Comparison of ENCODE assay signal across 16 cellular contexts in the genomic region with DNA sequence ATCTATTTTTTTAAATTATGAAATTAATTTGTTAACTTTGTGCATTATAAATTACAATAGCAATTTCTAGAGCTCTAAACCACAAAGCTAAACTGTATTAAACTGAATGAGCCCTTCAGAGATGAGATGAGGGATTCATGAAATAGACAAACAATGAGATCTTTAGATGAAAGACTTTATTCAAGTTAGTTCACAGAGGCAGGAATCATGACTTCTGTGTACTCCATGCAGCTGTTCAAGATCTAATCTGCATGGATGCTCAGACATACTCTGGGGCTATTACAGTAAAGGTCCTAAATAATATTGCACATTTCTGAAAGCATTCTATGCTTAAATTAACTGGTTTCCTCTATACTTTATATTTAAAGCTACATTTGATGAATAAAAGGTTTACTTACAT.
DNase-seq lines count a peak whose midpoint lies in the region; ATAC-seq and TF ChIP-seq lines count a peak whose summit lies in the region.
"Had no signal": no experiment of that assay in that cellular context is flagged by ENCODE, and none has a peak within 500 bp of the region (broad histone marks: within the 10 kb centered on the region; RNA-seq: fewer than 3 reads in every experiment).

No MANE protein-coding gene starts in this region.

- H3K9me3 Mint-ChIP-seq in activated naive CD8-positive, alpha-beta T cell treated with anti-CD3 and anti-CD28 coated beads, Interleukin-2, amount 50 U/mL, for 24 hours = peaks cover 15% of the 10 kb centered on the region
- no peaks in the 10 kb centered on the region for H3K9me3 Mint-ChIP-seq in endothelial cell (ENCODE audit: unreplicated experiment)

- H3K4me2 ChIP-seq in DND-41 (ENCODE audit: insufficient read depth, low read length) = no peak overlapping the region

- no peak overlapping the region for H3K27ac ChIP-seq in DND-41 (ENCODE audit: low read length)
- H3K27ac ChIP-seq in dorsolateral prefrontal cortex = peak overlapping the region; percentile 11 to 93 (median 76)
- H3K27ac ChIP-seq: HL-60 had no signal

- peaks cover 21% of the 10 kb centered on the region; the same call in 1 of the 2 replicates for H3K79me2 ChIP-seq in DND-41 (ENCODE audit: insufficient read depth, low read length)

- no peak overlapping the region for H2AFZ ChIP-seq in DND-41 (ENCODE audit: low read depth, low read length)

- no peak overlapping the region for H3K9ac ChIP-seq in DND-41 (ENCODE audit: low read depth, low read length)

- no peak overlapping the region for H3K4me3 ChIP-seq in DND-41 (ENCODE audit: low read depth in 1 of 2, low read length in 2 of 2)
- H3K4me3 ChIP-seq in dorsolateral prefrontal cortex = peak overlapping the region in 7 of 59 donors; percentile 5 to 39 (median 14)
- H3K4me3 ChIP-seq: HAP-1, K562 had no signal

- no peaks in the 10 kb centered on the region; the same call in 1 of the 2 replicates for H3K36me3 ChIP-seq in DND-41 (ENCODE audit: insufficient read depth, low read length)
- H3K36me3 ChIP-seq: HAP-1 had no signal

- no peak overlapping the region for H3K27ac Mint-ChIP-seq in activated naive CD8-positive, alpha-beta T cell treated with anti-CD3 and anti-CD28 coated beads, Interleukin-2, amount 50 U/mL, for 24 hours
- no peak overlapping the region for H3K27ac Mint-ChIP-seq in endothelial cell (ENCODE audit: unreplicated experiment)
- H3K27ac Mint-ChIP-seq: CD4-positive, CD25-positive, alpha-beta regulatory T cell had no signal

- H3K27me3 ChIP-seq in DND-41 (ENCODE audit: insufficient read depth, low read length, poor library complexity) (no peaks in the 10 kb centered on the region), dorsolateral prefrontal cortex (no peaks in the 10 kb centered on the region)

- no peaks in the 10 kb centered on the region for H3K27me3 Mint-ChIP-seq in activated naive CD8-positive, alpha-beta T cell treated with anti-CD3 and anti-CD28 coated beads, Interleukin-2, amount 50 U/mL, for 24 hours
- H3K27me3 Mint-ChIP-seq in endothelial cell (ENCODE audit: unreplicated experiment) = no peaks in the 10 kb centered on the region
- H3K27me3 Mint-ChIP-seq: CD4-positive, CD25-positive, alpha-beta regulatory T cell had no signal

- peak; percentile 81 for DNase-seq in Ammon's horn (ENCODE audit: low spot score)
- DNase-seq in DND-41 = no peak
- DNase-seq in dorsolateral prefrontal cortex = no peak
- peak; percentile 50 for DNase-seq in middle frontal gyrus (ENCODE audit: extremely low spot score, low spot score)
- no peak for DNase-seq in left lobe of liver (ENCODE audit: low spot score)
- DNase-seq in activated naive CD8-positive, alpha-beta T cell treated with anti-CD3 and anti-CD28 coated beads, Interleukin-2, amount 50 U/mL, for 24 hours = no peak
- no peak for DNase-seq in NCI-H1048 (lab: John Stamatoyannopoulos, UW)
- no peak for DNase-seq in endothelial cell (ENCODE audit: low spot score)
- DNase-seq: AML-193; CD4-positive, CD25-positive, alpha-beta regulatory T cell; NCI-H1436 treated with DMSO at 0.1 percent for 48 hours; NCI-H2029 treated with DMSO at 0.1 percent for 48 hours; Right ventricle myocardium superior had no signal

- no peaks in the 10 kb centered on the region for H3K4me1 ChIP-seq in DND-41 (ENCODE audit: insufficient read depth, low read length)
- H3K4me1 ChIP-seq: HAP-1 had no signal

- intact Hi-C loops in dorsolateral prefrontal cortex (cut with DNase I) = no loop called here

- ATAC-seq in DND-41 (ENCODE audit: insufficient read depth, low read depth) = peak; percentile 80
- ATAC-seq in left lobe of liver = no peak
- ATAC-seq in activated naive CD8-positive, alpha-beta T cell treated with anti-CD3 and anti-CD28 coated beads, Interleukin-2, amount 50 U/mL, for 24 hours = no peak
- ATAC-seq: K562 had no signal

- no peaks in the 10 kb centered on the region for H3K4me1 Mint-ChIP-seq in activated naive CD8-positive, alpha-beta T cell treated with anti-CD3 and anti-CD28 coated beads, Interleukin-2, amount 50 U/mL, for 24 hours
- H3K4me1 Mint-ChIP-seq in endothelial cell (ENCODE audit: unreplicated experiment) = no peaks in the 10 kb centered on the region

- no peak overlapping the region for H3K4me3 Mint-ChIP-seq in activated naive CD8-positive, alpha-beta T cell treated with anti-CD3 and anti-CD28 coated beads, Interleukin-2, amount 50 U/mL, for 24 hours
- H3K4me3 Mint-ChIP-seq in endothelial cell (ENCODE audit: unreplicated experiment) = no peak overlapping the region
- H3K4me3 Mint-ChIP-seq: CD4-positive, CD25-positive, alpha-beta regulatory T cell had no signal

- no peaks in the 10 kb centered on the region for H4K20me1 ChIP-seq in DND-41 (ENCODE audit: insufficient read depth, low read length)

- peaks cover 17% of the 10 kb centered on the region for H3K36me3 Mint-ChIP-seq in activated naive CD8-positive, alpha-beta T cell treated with anti-CD3 and anti-CD28 coated beads, Interleukin-2, amount 50 U/mL, for 24 hours (ENCODE audit: low read depth)
- H3K36me3 Mint-ChIP-seq in endothelial cell (ENCODE audit: low read depth, unreplicated experiment) = peaks cover 7% of the 10 kb centered on the region

- peaks cover 6% of the 10 kb centered on the region for H3K9me3 ChIP-seq in DND-41 (ENCODE audit: insufficient read depth, low read length, severe bottlenecking)

- TF ChIP-seq CTCF in DND-41 (IDR thresholded peaks at IDR 0.05; ENCODE audit: borderline replicate concordance, extremely low read depth, low read length, poor library complexity, severe bottlenecking) (no peak), dorsolateral prefrontal cortex (IDR thresholded peaks at IDR 0.05 in 54 of 56, conservative IDR thresholded peaks at IDR 0.05 in 2 of 56; ENCODE audit: low read depth in 1 of 56, partially characterized antibody in 56 of 56) (peak in 3 of 56 donors; percentile 7 to 13 (median 10)), endothelial cell (IDR thresholded peaks at IDR 0.05; ENCODE audit: unreplicated experiment) (no peak)

Comparison
In these comparisons a context has a peak if more than half of its experiments do, and no peak if none do; other contexts are left out.
1. DNase-seq: peak in Ammon's horn (single experiment) and middle frontal gyrus (single experiment); none in DND-41 (single experiment), dorsolateral prefrontal cortex (0 of 10), left lobe of liver (single experiment), activated naive CD8-positive, alpha-beta T cell treated with anti-CD3 and anti-CD28 coated beads, Interleukin-2, amount 50 U/mL, for 24 hours (single experiment), NCI-H1048 (single experiment) and endothelial cell (single experiment).